ENCODE assay signal across 8 cellular contexts in genomic region chrX:9339603-9340569, GRCh38.
DNase-seq lines count a peak whose midpoint lies in the region; ATAC-seq and TF ChIP-seq lines count a peak whose summit lies in the region.

No MANE protein-coding gene starts in this region.

- no peak for TF ChIP-seq CTCF in DND-41 (IDR thresholded peaks at IDR 0.05; ENCODE audit: borderline replicate concordance, extremely low read depth, low read length, poor library complexity, severe bottlenecking)
- no peak for TF ChIP-seq CTCF in ovary (IDR thresholded peaks at IDR 0.05)
- no peak for TF ChIP-seq CTCF in brain microvascular endothelial cell (IDR thresholded peaks at IDR 0.05; ENCODE audit: low read depth, low read length, missing control alignments)
- TF ChIP-seq CTCF in Calu3 (IDR thresholded peaks at IDR 0.05; ENCODE audit: unreplicated experiment), result no peak

- no peaks in the 10 kb centered on the region for H4K20me1 ChIP-seq in DND-41 (ENCODE audit: insufficient read depth, low read length)

- no peaks in the 10 kb centered on the region for H3K27me3 ChIP-seq in DND-41 (ENCODE audit: insufficient read depth, low read length, poor library complexity)
- no peaks in the 10 kb centered on the region for H3K27me3 ChIP-seq in ovary
- no peaks in the 10 kb centered on the region for H3K27me3 ChIP-seq in brain microvascular endothelial cell (replicated peaks)

- no peak overlapping the region for H3K4me2 ChIP-seq in DND-41 (ENCODE audit: insufficient read depth, low read length)

- intact Hi-C loops in ovary (cut with DNase I), result loop anchor here in 2 of 4 donors (5.0 kb wide), 1 partner anchor 122 kb away; no protein-coding TSS in a partner anchor
- intact Hi-C loops in Calu3 (cut with micrococcal nuclease; ENCODE audit: unreplicated experiment), result loop anchor here (2.0 kb wide), 1 partner anchor 369 kb away; no protein-coding TSS in a partner anchor

- H2AFZ ChIP-seq in DND-41 (ENCODE audit: low read depth, low read length), result no peak overlapping the region

- H3K4me1 Mint-ChIP-seq in Calu3 (ENCODE audit: low read depth, unreplicated experiment), result peaks cover 9% of the 10 kb centered on the region

- no peak for TF ChIP-seq POLR2A in ovary (IDR thresholded peaks at IDR 0.05)

- no peaks in the 10 kb centered on the region for H3K79me2 ChIP-seq in DND-41 (ENCODE audit: insufficient read depth, low read length)

- H3K36me3 ChIP-seq in DND-41 (ENCODE audit: insufficient read depth, low read length) (no peaks in the 10 kb centered on the region), ovary (no peaks in the 10 kb centered on the region), brain microvascular endothelial cell (replicated peaks) (no peaks in the 10 kb centered on the region)

- DNase-seq in DND-41, result peak; percentile 10
- peak; percentile 26 for DNase-seq in NCI-H1694 treated with DMSO at 0.1 percent for 48 hours (lab: John Stamatoyannopoulos, UW)
- DNase-seq in cerebellum (ENCODE audit: low spot score), result peak; percentile 10
- peak; percentile 33 to 55 (median 46) for DNase-seq in ovary
- DNase-seq in brain microvascular endothelial cell, result no peak
- DNase-seq in middle frontal gyrus (ENCODE audit: extremely low spot score, low spot score), result no peak
- no peak for DNase-seq in DMS53 (lab: John Stamatoyannopoulos, UW)
- DNase-seq in Calu3, result no peak

- H3K9me3 ChIP-seq in DND-41 (ENCODE audit: insufficient read depth, low read length, severe bottlenecking), result no peaks in the 10 kb centered on the region
- no peaks in the 10 kb centered on the region for H3K9me3 ChIP-seq in ovary

- peaks cover 4% of the 10 kb centered on the region for H3K36me3 Mint-ChIP-seq in Calu3 (ENCODE audit: insufficient read depth, unreplicated experiment)

- H3K4me3 ChIP-seq in DND-41 (ENCODE audit: low read depth in 1 of 2, low read length in 2 of 2), result no peak overlapping the region
- no peak overlapping the region for H3K4me3 ChIP-seq in ovary
- no peak overlapping the region for H3K4me3 ChIP-seq in brain microvascular endothelial cell (ENCODE audit: low read depth, low read length)

- TF ChIP-seq EP300 in ovary (IDR thresholded peaks at IDR 0.05), result no peak

- H3K9ac ChIP-seq in DND-41 (ENCODE audit: low read depth, low read length), result no peak overlapping the region

- no TSS peak for BruUV-seq in Calu3 (replicated peaks; lab: Mats Ljungman, UMichigan)

- CTCF ChIA-PET in Calu3 (lab: Charles Lee), result no interaction called here

- H3K4me3 Mint-ChIP-seq in Calu3 (ENCODE audit: low read depth, unreplicated experiment), result no peak overlapping the region

- peaks cover 30% of the 10 kb centered on the region for H3K4me1 ChIP-seq in DND-41 (ENCODE audit: insufficient read depth, low read length)
- H3K4me1 ChIP-seq in ovary (ENCODE audit: insufficient read depth), result no peaks in the 10 kb centered on the region

- no peak overlapping the region for H3K27ac Mint-ChIP-seq in Calu3 (ENCODE audit: unreplicated experiment)

- H3K27ac ChIP-seq in DND-41 (ENCODE audit: low read length) (peak overlapping the region; percentile 85; the same call in 1 of the 2 replicates), ovary (peak overlapping the region in 1 of 2 donors; percentile 64), brain microvascular endothelial cell (no peak overlapping the region)

- WGBS in ovary, 3 donors, result 41 to 48% (median 43%) methylated on average over 12 to 13 of the region's 13 CpGs

- no peaks in the 10 kb centered on the region for H3K9me3 Mint-ChIP-seq in Calu3 (ENCODE audit: low read depth, unreplicated experiment)

- ATAC-seq in DND-41 (ENCODE audit: insufficient read depth, low read depth), result no peak

- in situ Hi-C loops in brain microvascular endothelial cell (cut with HindIII; ENCODE audit: low pct_ligation_motif_present, low sequenced_read_pairs), result no loop called here

- no peaks in the 10 kb centered on the region for H3K27me3 Mint-ChIP-seq in Calu3 (ENCODE audit: unreplicated experiment)

Comparison
In these comparisons a context has a peak if more than half of its experiments do, and no peak if none do; other contexts are left out.
1. DNase-seq: peak in DND-41 (single experiment), NCI-H1694 treated with DMSO at 0.1 percent for 48 hours (single experiment), cerebellum (single experiment) and ovary (5 of 5); none in brain microvascular endothelial cell (single experiment), middle frontal gyrus (single experiment), DMS53 (single experiment) and Calu3 (single experiment).